In the genomic region with DNA sequence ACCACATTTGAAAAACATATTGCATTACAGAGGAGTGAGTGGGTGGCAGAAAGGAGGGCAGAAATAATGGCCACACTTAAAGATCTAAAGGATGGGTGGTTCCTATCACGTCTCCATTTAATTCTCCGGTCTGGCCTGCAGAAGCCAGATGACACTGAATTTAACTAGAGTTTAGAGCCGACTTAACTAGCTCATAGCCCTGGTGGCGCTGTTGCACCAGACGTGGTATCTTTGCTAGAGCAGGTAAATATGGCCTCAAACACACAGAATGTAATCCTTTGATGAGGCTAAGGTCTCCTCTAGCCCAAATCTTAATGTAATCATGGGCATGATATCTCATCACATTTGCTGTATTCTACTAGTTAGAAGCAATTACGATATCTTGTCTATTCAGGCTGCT, we compare ENCODE assay signal across 8 cellular contexts. TPM values are rescaled to one million over a fixed set of nuclear protein-coding genes. Genes with fewer than 3 reads are reported as not detected.
DNase-seq lines count a peak whose midpoint lies in the region; ATAC-seq and TF ChIP-seq lines count a peak whose summit lies in the region.

No MANE protein-coding gene starts in this region.

- H3K27ac ChIP-seq in PC-3 (ENCODE audit: low read length), result no peak overlapping the region

- no peak overlapping the region for H3K4me2 ChIP-seq in PC-3 (ENCODE audit: low read length)

- TF ChIP-seq CTCF in PC-3 (conservative IDR thresholded peaks at IDR 0.05; ENCODE audit: low read depth, low read length), result peak; percentile 97

- no peaks in the 10 kb centered on the region for H3K79me2 ChIP-seq in PC-3 (ENCODE audit: low read length)

- no peaks in the 10 kb centered on the region for H3K36me3 ChIP-seq in PC-3 (ENCODE audit: low read depth, low read length)

- intact Hi-C loops in PC-3 (cut with micrococcal nuclease), result loop anchor here (5.0 to 10.0 kb wide), 4 partner anchors 114 to 452 kb away; a partner anchor contains a TSS

- no peaks in the 10 kb centered on the region for H3K9me3 ChIP-seq in PC-3 (ENCODE audit: low read length)

- DNase-seq in DMS 273 treated with DMSO at 0.1 percent for 48 hours (lab: John Stamatoyannopoulos, UW) (peak; percentile 17), HuH-7 (ENCODE audit: low spot score) (peak; percentile 92), PC-3 (peak; percentile 88), amniotic stem cell (lab: John Stamatoyannopoulos, UW) (peak; percentile 18), kidney tubule cell (ENCODE audit: low spot score) (peak; percentile 64), GM19238 (ENCODE audit: insufficient read length, low spot score) (no peak)

- no peak overlapping the region for H3K9ac ChIP-seq in PC-3 (ENCODE audit: low read length)

- no peaks in the 10 kb centered on the region for H3F3A ChIP-seq in PC-3 (ENCODE audit: low read length, unreplicated experiment)

- H2AFZ ChIP-seq in PC-3 (ENCODE audit: low read length), result no peak overlapping the region

- peaks cover 14% of the 10 kb centered on the region for H3K27me3 ChIP-seq in PC-3 (ENCODE audit: low read length)

- H3K4me1 ChIP-seq in PC-3 (ENCODE audit: insufficient read depth, low read length), result no peaks in the 10 kb centered on the region

- no peaks in the 10 kb centered on the region for H4K20me1 ChIP-seq in PC-3 (ENCODE audit: low read length)

- H3K9me2 ChIP-seq in PC-3 (replicated peaks; ENCODE audit: low read length), result no peaks in the 10 kb centered on the region

- ATAC-seq in PC-3 (peak; percentile 97), GM19467 (IDR thresholded peaks at IDR 0.05; ENCODE audit: unreplicated experiment) (no peak), GM21717 (IDR thresholded peaks at IDR 0.05; ENCODE audit: unreplicated experiment) (no peak)

- CTCF ChIA-PET in PC-3 (lab: Charles Lee), result interaction anchor here (0.6 to 1.0 kb wide), 7 partner anchors 10 to 318 kb away, joined by 3 to 7 read pairs (median 4); no protein-coding TSS in a partner anchor

- POLR2A ChIA-PET in PC-3 (lab: Charles Lee; ENCODE audit: unreplicated experiment), result no interaction called here

- no TSS peak for BruUV-seq in PC-3 (replicated peaks; lab: Mats Ljungman, UMichigan)

- H3K4me3 ChIP-seq in PC-3 (ENCODE audit: low read length), result no peak overlapping the region

RNA-seq across cellular contexts. Expression of a gene that starts 51.5 kb away (rescaled TPM):
- total RNA-seq in PC-3 (2014; rRNA removed), result 32.2 and 46.7 TPM in 2 replicates
